In genomic region chr12:3091650-3092207, GRCh38 we compare ENCODE assay signal across 21 cellular contexts. TPM values are rescaled to one million over a fixed set of nuclear protein-coding genes. Genes with fewer than 3 reads are reported as not detected.
A peak's percentile ranks its signal among the peaks of the same experiment; 100 is the strongest.
DNase-seq lines count a peak whose midpoint lies in the region; ATAC-seq, FAIRE-seq and TF ChIP-seq lines count a peak whose summit lies in the region.
"Had no signal": no experiment of that assay in that cellular context is flagged by ENCODE, and none has a peak within 500 bp of the region (broad histone marks: within the 10 kb centered on the region; RNA-seq: fewer than 3 reads in every experiment).

No MANE protein-coding gene starts in this region.

- H3K27ac Mint-ChIP-seq in glutamatergic neuron (ENCODE audit: unreplicated experiment) (peak overlapping the region; percentile 69), neural progenitor cell (peak overlapping the region; percentile 27)
- H3K27ac Mint-ChIP-seq: IgD-negative memory B cell had no signal

- H3K27ac ChIP-seq in left ventricle myocardium inferior (replicated peaks), result peak overlapping the region; percentile 60
- no peak overlapping the region for H3K27ac ChIP-seq in right atrium auricular region
- H3K27ac ChIP-seq in neural progenitor cell, result no peak overlapping the region
- H3K27ac ChIP-seq: C4-2B, Peyer's patch had no signal

- no peaks in the 10 kb centered on the region for H3K36me3 ChIP-seq in left ventricle myocardium inferior
- no peaks in the 10 kb centered on the region for H3K36me3 ChIP-seq in right atrium auricular region
- no peaks in the 10 kb centered on the region for H3K36me3 ChIP-seq in neural progenitor cell
- H3K36me3 ChIP-seq: Peyer's patch had no signal

- H3K9ac ChIP-seq in neural progenitor cell, result no peak overlapping the region
- H3K9ac ChIP-seq: SK-N-SH had no signal

- peaks cover 19% of the 10 kb centered on the region for H4K20me1 ChIP-seq in neural progenitor cell (ENCODE audit: low read depth)

- H3K9me3 ChIP-seq in left ventricle myocardium inferior (replicated peaks) (no peaks in the 10 kb centered on the region), right atrium auricular region (no peaks in the 10 kb centered on the region), neural progenitor cell (ENCODE audit: low read depth) (no peaks in the 10 kb centered on the region)
- H3K9me3 ChIP-seq: Peyer's patch, SK-N-SH had no signal

- H3K79me2 ChIP-seq in neural progenitor cell (ENCODE audit: low read depth), result no peaks in the 10 kb centered on the region

- H3K4me3 ChIP-seq in left ventricle myocardium inferior, result no peak overlapping the region
- no peak overlapping the region for H3K4me3 ChIP-seq in right atrium auricular region
- peak overlapping the region; percentile 7 for H3K4me3 ChIP-seq in neural progenitor cell
- H3K4me3 ChIP-seq: Peyer's patch had no signal

- peak overlapping the region; percentile 59 for H3K4me2 ChIP-seq in neural progenitor cell
- H3K4me2 ChIP-seq: SK-N-SH had no signal

- H3K4me3 Mint-ChIP-seq in glutamatergic neuron (ENCODE audit: unreplicated experiment), result peak overlapping the region; percentile 46
- H3K4me3 Mint-ChIP-seq in neural progenitor cell, result no peak overlapping the region
- H3K4me3 Mint-ChIP-seq: IgD-negative memory B cell had no signal

- H3K4me1 Mint-ChIP-seq in glutamatergic neuron (ENCODE audit: low read depth, unreplicated experiment) (peaks cover 31% of the 10 kb centered on the region), neural progenitor cell (peaks cover 37% of the 10 kb centered on the region)
- H3K4me1 Mint-ChIP-seq: IgD-negative memory B cell had no signal

- no peak for ATAC-seq in HG03039 (IDR thresholded peaks at IDR 0.05; ENCODE audit: unreplicated experiment)

- intact Hi-C loops in left ventricle myocardium inferior (cut with micrococcal nuclease), result no loop called here

- H3K27me3 ChIP-seq in left ventricle myocardium inferior (ENCODE audit: low read depth) (no peaks in the 10 kb centered on the region), right atrium auricular region (no peaks in the 10 kb centered on the region), neural progenitor cell (no peaks in the 10 kb centered on the region)
- H3K27me3 ChIP-seq: Peyer's patch had no signal

- no peak for TF ChIP-seq POLR2A in GM12891 (IDR thresholded peaks at IDR 0.05; ENCODE audit: low read depth, low read length)

- H2AFZ ChIP-seq in neural progenitor cell (replicated peaks), result no peak overlapping the region

- peak; percentile 66 for FAIRE-seq in urothelium cell line (lab: Jason Lieb, UNC)
- FAIRE-seq in GM12891 (lab: Jason Lieb, UNC), result no peak
- FAIRE-seq: A204.1, H54 had no signal

- peaks cover 7% of the 10 kb centered on the region for H3K36me3 Mint-ChIP-seq in glutamatergic neuron (ENCODE audit: unreplicated experiment)
- peaks cover 8% of the 10 kb centered on the region for H3K36me3 Mint-ChIP-seq in neural progenitor cell
- H3K36me3 Mint-ChIP-seq: IgD-negative memory B cell had no signal

- no peak for DNase-seq in left ventricle myocardium inferior
- DNase-seq in right atrium auricular region (ENCODE audit: low spot score), result no peak
- DNase-seq in glutamatergic neuron, result no peak
- DNase-seq in neural progenitor cell (ENCODE audit: low spot score), result peak; percentile 58
- no peak for DNase-seq in urothelium cell line (ENCODE audit: low spot score)
- DNase-seq in GM12891 (ENCODE audit: insufficient read length, low spot score), result no peak
- DNase-seq in activated CD8-positive, alpha-beta memory T cell treated with anti-CD3 and anti-CD28 coated beads for 24 hours, result no peak
- DNase-seq: GF-D8, NCI-H1105 treated with DMSO at 0.1 percent for 48 hours, NCI-H187 treated with DMSO at 0.1 percent for 48 hours, NCI-H2171, NCI-H446 treated with DMSO at 0.1 percent for 48 hours, NCI-H774, Peyer's patch, SHP77 had no signal

- peaks cover 24% of the 10 kb centered on the region for H3F3A ChIP-seq in neural progenitor cell (ENCODE audit: low read depth)

- peaks cover 5% of the 10 kb centered on the region for H3K9me3 Mint-ChIP-seq in glutamatergic neuron (ENCODE audit: unreplicated experiment)
- peaks cover 10% of the 10 kb centered on the region for H3K9me3 Mint-ChIP-seq in neural progenitor cell

- TF ChIP-seq CTCF in left ventricle myocardium inferior (IDR thresholded peaks at IDR 0.05; ENCODE audit: borderline replicate concordance) (no peak), right atrium auricular region (IDR thresholded peaks at IDR 0.05) (no peak), glutamatergic neuron (IDR thresholded peaks at IDR 0.05; ENCODE audit: partially characterized antibody, unreplicated experiment) (no peak), neural progenitor cell (IDR thresholded peaks at IDR 0.05) (no peak)

- peaks cover 11% of the 10 kb centered on the region for H3K27me3 Mint-ChIP-seq in glutamatergic neuron (ENCODE audit: unreplicated experiment)
- no peaks in the 10 kb centered on the region for H3K27me3 Mint-ChIP-seq in neural progenitor cell (ENCODE audit: insufficient read depth, low read depth)

- H3K4me1 ChIP-seq in left ventricle myocardium inferior (peaks cover 78% of the 10 kb centered on the region), right atrium auricular region (peaks cover 0 to 44% of the 10 kb centered on the region in 2 donors), neural progenitor cell (peaks cover 29% of the 10 kb centered on the region)
- H3K4me1 ChIP-seq: Peyer's patch had no signal

TF ChIP-seq in GM12891, 5 proteins besides CTCF, POLR2A, EP300 and RAD21:
- TF ChIP-seq TAF1 (IDR thresholded peaks at IDR 0.05; ENCODE audit: low read depth, low read length) (no peak), PAX5 (IDR thresholded peaks at IDR 0.05; ENCODE audit: insufficient read depth, low read length, severe bottlenecking) (no peak), SPI1 (IDR thresholded peaks at IDR 0.05; ENCODE audit: low read depth, low read length) (no peak), POLR2AphosphoS5 (IDR thresholded peaks at IDR 0.05; ENCODE audit: low read depth, low read length) (no peak), POU2F2 (IDR thresholded peaks at IDR 0.05; ENCODE audit: low read depth, low read length) (no peak)

RNA-seq across cellular contexts. Expression of gene TSPAN9, which starts 14.6 kb away (rescaled TPM):
- total RNA-seq in left ventricle myocardium inferior, result 305 TPM
- total RNA-seq in right atrium auricular region, result 100 to 1,000 TPM; 103 to 185 TPM
- total RNA-seq in glutamatergic neuron (ENCODE audit: unreplicated experiment), result 142 TPM
- total RNA-seq in neural progenitor cell (ENCODE audit: low replicate concordance), result 7.8 and 26.2 TPM in 2 replicates
- 0.95 TPM for polyA plus RNA-seq in GM12891 (2012; ENCODE audit: low read depth, missing spikeins)
- polyA plus RNA-seq: IgD-negative memory B cell had no signal
